Comparison of ENCODE assay signal across 8 cellular contexts in genomic region chr1:50605186-50605875, GRCh38.
DNase-seq lines count a peak whose midpoint lies in the region; ATAC-seq lines count a peak whose summit lies in the region.

No MANE protein-coding gene starts in this region.

- intact Hi-C loops in sciatic nerve (cut with DNase I) = no loop called here

- ATAC-seq in HG02884 (IDR thresholded peaks at IDR 0.05; ENCODE audit: unreplicated experiment) (peak; percentile 47), HG02852 (IDR thresholded peaks at IDR 0.05; ENCODE audit: unreplicated experiment) (no peak), sciatic nerve (no peak)

- DNase-seq in DMS79 (lab: John Stamatoyannopoulos, UW) (peak; percentile 7), NCI-H774 (lab: John Stamatoyannopoulos, UW) (peak; percentile 73), dermis microvascular lymphatic vessel endothelial cell (ENCODE audit: low read depth in 2 of 2) (peak; percentile 34 to 74), pons (ENCODE audit: low spot score) (peak; percentile 55), sciatic nerve (ENCODE audit: low spot score) (no peak)
- DNase-seq in NK-92 treated with Interleukin-12 subunit alpha and Interleukin-12 subunit beta, amount 100 ng/mL, for 24 hours (lab: John Stamatoyannopoulos, UW) = no peak

Comparison
In these comparisons a context has a peak if more than half of its experiments do, and no peak if none do; other contexts are left out.
1. DNase-seq: peak in DMS79 (single experiment), NCI-H774 (single experiment), dermis microvascular lymphatic vessel endothelial cell (2 of 2) and pons (single experiment); none in NK-92 treated with Interleukin-12 subunit alpha and Interleukin-12 subunit beta, amount 100 ng/mL, for 24 hours (single experiment) and sciatic nerve (single experiment).